Comparison of ENCODE assay signal across 11 cellular contexts in genomic region chr7:143490719-143491306, GRCh38. TPM values are rescaled to one million over a fixed set of nuclear protein-coding genes. Genes with fewer than 3 reads are reported as not detected.
DNase-seq lines count a peak whose midpoint lies in the region; ATAC-seq and TF ChIP-seq lines count a peak whose summit lies in the region.
"Had no signal": no experiment of that assay in that cellular context is flagged by ENCODE, and none has a peak within 500 bp of the region (broad histone marks: within the 10 kb centered on the region; RNA-seq: fewer than 3 reads in every experiment).

No MANE protein-coding gene starts in this region.

- H3K9me3 ChIP-seq in OCI-LY3 (ENCODE audit: insufficient read depth, low read length), result no peaks in the 10 kb centered on the region
- H3K9me3 ChIP-seq in esophagus muscularis mucosa, result no peaks in the 10 kb centered on the region
- no peaks in the 10 kb centered on the region for H3K9me3 ChIP-seq in gastrocnemius medialis

- H3K4me3 ChIP-seq in OCI-LY3 (ENCODE audit: low read length) (no peak overlapping the region), esophagus muscularis mucosa (no peak overlapping the region), gastrocnemius medialis (no peak overlapping the region)
- H3K4me3 ChIP-seq: BLaER1 treated with 17β-estradiol and CSF1 and Interleukin-3, amounts not matched to agents 10 nM and 100 nM had no signal

- no peaks in the 10 kb centered on the region for H3K79me2 ChIP-seq in OCI-LY3 (ENCODE audit: low read length)

- WGBS in esophagus muscularis mucosa, result 95% methylated on average over 1 of the region's 1 CpG

- no peak overlapping the region for H3K27ac ChIP-seq in OCI-LY3 (ENCODE audit: low read length)
- no peak overlapping the region for H3K27ac ChIP-seq in esophagus muscularis mucosa (replicated peaks in 1 of 4)
- peak overlapping the region in 1 of 4 donors; percentile 63 for H3K27ac ChIP-seq in gastrocnemius medialis

- no peaks in the 10 kb centered on the region for H4K20me1 ChIP-seq in OCI-LY3 (ENCODE audit: insufficient read depth, low read length)
- H4K20me1 ChIP-seq: BLaER1 treated with 17β-estradiol and CSF1 and Interleukin-3, amounts not matched to agents 10 nM and 100 nM had no signal

- H3K4me1 ChIP-seq in OCI-LY3 (ENCODE audit: low read length) (peaks cover 18% of the 10 kb centered on the region), esophagus muscularis mucosa (peaks cover 4 to 7% (median 5%) of the 10 kb centered on the region in 4 donors), gastrocnemius medialis (peaks cover 0 to 7% of the 10 kb centered on the region in 2 donors)

- intact Hi-C loops in esophagus muscularis mucosa (cut with DNase I), result no loop called here
- intact Hi-C loops in gastrocnemius medialis (cut with DNase I; ENCODE audit: low total_unique reads), result no loop called here

- TF ChIP-seq POLR2A in esophagus muscularis mucosa (IDR thresholded peaks at IDR 0.05; ENCODE audit: low read depth) (no peak), gastrocnemius medialis (IDR thresholded peaks at IDR 0.05) (no peak)

- in situ Hi-C loops in gastrocnemius medialis (cut with MboI; ENCODE audit: low sequenced_read_pairs in 4 of 4), result no loop called here

- DNase-seq in NCI-H82 (lab: John Stamatoyannopoulos, UW) (peak; percentile 58), NCI-H82 treated with DMSO at 0.1 percent for 48 hours (lab: John Stamatoyannopoulos, UW; ENCODE audit: unreplicated experiment) (no peak), esophagus muscularis mucosa (ENCODE audit: extremely low spot score) (no peak), gastrocnemius medialis (no peak), COLO829 (ENCODE audit: low spot score) (no peak), activated gamma-delta T cell treated with Interleukin-2 at 50 U/mL for 16 hours (no peak), NCI-H510A treated with DMSO at 0.1 percent for 48 hours (lab: John Stamatoyannopoulos, UW) (no peak)
- DNase-seq: caudate nucleus, NCI-H1092 had no signal

- no peak overlapping the region for H2AFZ ChIP-seq in OCI-LY3 (ENCODE audit: low read depth, low read length)

- TF ChIP-seq CTCF in OCI-LY3 (IDR thresholded peaks at IDR 0.05; ENCODE audit: low read depth, low read length) (peak; percentile 81), esophagus muscularis mucosa (IDR thresholded peaks at IDR 0.05) (peak; percentile 33 to 52 (median 45)), gastrocnemius medialis (IDR thresholded peaks at IDR 0.05 in 4 of 5, conservative IDR thresholded peaks at IDR 0.05 in 1 of 5) (peak in 4 of 5 experiments; percentile 21 to 51 (median 32))

- H3K4me2 ChIP-seq in OCI-LY3 (ENCODE audit: low read length), result no peak overlapping the region

- H3K9ac ChIP-seq in OCI-LY3 (ENCODE audit: low read length), result no peak overlapping the region

- ATAC-seq in gastrocnemius medialis, result peak; percentile 44 to 52

- TF ChIP-seq EP300 in esophagus muscularis mucosa (IDR thresholded peaks at IDR 0.05), result no peak

- H3K36me3 ChIP-seq in OCI-LY3 (replicated peaks; ENCODE audit: low read depth, low read length) (no peaks in the 10 kb centered on the region), esophagus muscularis mucosa (no peaks in the 10 kb centered on the region), gastrocnemius medialis (no peaks in the 10 kb centered on the region)
- H3K36me3 ChIP-seq: BLaER1 treated with 17β-estradiol and CSF1 and Interleukin-3, amounts not matched to agents 10 nM and 100 nM had no signal

- H3K27me3 ChIP-seq in OCI-LY3 (ENCODE audit: low read depth, low read length) (no peaks in the 10 kb centered on the region), esophagus muscularis mucosa (no peaks in the 10 kb centered on the region), gastrocnemius medialis (no peaks in the 10 kb centered on the region)
- H3K27me3 ChIP-seq: BLaER1 treated with 17β-estradiol and CSF1 and Interleukin-3, amounts not matched to agents 10 nM and 100 nM had no signal

RNA-seq across cellular contexts. Expression of gene TAS2R41, which starts 13.1 kb away (rescaled TPM):
- total RNA-seq in esophagus muscularis mucosa (under 1 TPM in 1 of 4 donors, not detected in 3; 0.66 TPM), gastrocnemius medialis (not detected)

RNA-seq across cellular contexts. Expression of gene TAS2R60, which starts 47.6 kb away (rescaled TPM):
- total RNA-seq in esophagus muscularis mucosa (under 1 TPM in 1 of 4 donors, not detected in 3; 0.34 TPM), gastrocnemius medialis (not detected)
